In the genomic region with DNA sequence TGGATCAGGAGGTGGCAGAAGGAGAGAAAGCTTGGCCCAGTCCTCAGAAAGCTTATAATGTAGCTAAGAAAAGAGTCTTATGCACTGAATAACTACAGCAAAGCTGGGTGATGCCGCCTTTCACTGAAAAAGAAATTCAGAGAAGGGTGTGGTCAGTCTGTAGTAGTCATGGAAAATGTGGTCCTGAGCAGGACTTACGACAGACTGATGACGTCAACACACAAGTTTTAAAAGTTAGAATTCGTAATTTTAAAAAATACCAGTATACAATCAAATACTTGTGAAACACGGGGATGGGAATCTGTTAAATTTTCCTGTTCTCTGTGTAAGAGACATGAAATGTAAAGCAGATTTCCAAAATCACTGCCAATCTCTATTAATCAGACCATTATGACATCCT, we compare ENCODE assay signal across 1 cellular context.
TF ChIP-seq lines count a peak whose summit lies in the region.

No MANE protein-coding gene starts in this region.

TF ChIP-seq in K562, 482 proteins besides CTCF, POLR2A, EP300 and RAD21 (continued from another document):
- TF ChIP-seq, protein P1, sequence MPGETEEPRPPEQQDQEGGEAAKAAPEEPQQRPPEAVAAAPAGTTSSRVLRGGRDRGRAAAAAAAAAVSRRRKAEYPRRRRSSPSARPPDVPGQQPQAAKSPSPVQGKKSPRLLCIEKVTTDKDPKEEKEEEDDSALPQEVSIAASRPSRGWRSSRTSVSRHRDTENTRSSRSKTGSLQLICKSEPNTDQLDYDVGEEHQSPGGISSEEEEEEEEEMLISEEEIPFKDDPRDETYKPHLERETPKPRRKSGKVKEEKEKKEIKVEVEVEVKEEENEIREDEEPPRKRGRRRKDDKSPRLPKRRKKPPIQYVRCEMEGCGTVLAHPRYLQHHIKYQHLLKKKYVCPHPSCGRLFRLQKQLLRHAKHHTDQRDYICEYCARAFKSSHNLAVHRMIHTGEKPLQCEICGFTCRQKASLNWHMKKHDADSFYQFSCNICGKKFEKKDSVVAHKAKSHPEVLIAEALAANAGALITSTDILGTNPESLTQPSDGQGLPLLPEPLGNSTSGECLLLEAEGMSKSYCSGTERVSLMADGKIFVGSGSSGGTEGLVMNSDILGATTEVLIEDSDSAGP (CRISPR knock-in tag; IDR thresholded peaks at IDR 0.05), result no peak
- no peak for TF ChIP-seq BRCA1 (IDR thresholded peaks at IDR 0.05)
- no peak for TF ChIP-seq BRCA1 (CRISPR knock-in tag; IDR thresholded peaks at IDR 0.05)
- no peak for TF ChIP-seq FOS (IDR thresholded peaks at IDR 0.05; ENCODE audit: extremely low read depth, insufficient read length)
- TF ChIP-seq, protein P2, sequence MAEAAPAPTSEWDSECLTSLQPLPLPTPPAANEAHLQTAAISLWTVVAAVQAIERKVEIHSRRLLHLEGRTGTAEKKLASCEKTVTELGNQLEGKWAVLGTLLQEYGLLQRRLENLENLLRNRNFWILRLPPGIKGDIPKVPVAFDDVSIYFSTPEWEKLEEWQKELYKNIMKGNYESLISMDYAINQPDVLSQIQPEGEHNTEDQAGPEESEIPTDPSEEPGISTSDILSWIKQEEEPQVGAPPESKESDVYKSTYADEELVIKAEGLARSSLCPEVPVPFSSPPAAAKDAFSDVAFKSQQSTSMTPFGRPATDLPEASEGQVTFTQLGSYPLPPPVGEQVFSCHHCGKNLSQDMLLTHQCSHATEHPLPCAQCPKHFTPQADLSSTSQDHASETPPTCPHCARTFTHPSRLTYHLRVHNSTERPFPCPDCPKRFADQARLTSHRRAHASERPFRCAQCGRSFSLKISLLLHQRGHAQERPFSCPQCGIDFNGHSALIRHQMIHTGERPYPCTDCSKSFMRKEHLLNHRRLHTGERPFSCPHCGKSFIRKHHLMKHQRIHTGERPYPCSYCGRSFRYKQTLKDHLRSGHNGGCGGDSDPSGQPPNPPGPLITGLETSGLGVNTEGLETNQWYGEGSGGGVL (CRISPR knock-in tag; IDR thresholded peaks at IDR 0.05), result no peak
- TF ChIP-seq ATF1 (CRISPR knock-in tag; IDR thresholded peaks at IDR 0.05), result no peak
- TF ChIP-seq ATF1 (tag; IDR thresholded peaks at IDR 0.05), result peak; percentile 83
- no peak for TF ChIP-seq NFIC (IDR thresholded peaks at IDR 0.05)
- TF ChIP-seq, protein P3, sequence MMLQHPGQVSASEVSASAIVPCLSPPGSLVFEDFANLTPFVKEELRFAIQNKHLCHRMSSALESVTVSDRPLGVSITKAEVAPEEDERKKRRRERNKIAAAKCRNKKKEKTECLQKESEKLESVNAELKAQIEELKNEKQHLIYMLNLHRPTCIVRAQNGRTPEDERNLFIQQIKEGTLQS (IDR thresholded peaks at IDR 0.05), result peak; percentile 91
- TF ChIP-seq, protein P3 (CRISPR knock-in tag; conservative IDR thresholded peaks at IDR 0.05), result no peak
- no peak for TF ChIP-seq ZNF431 (CRISPR knock-in tag; IDR thresholded peaks at IDR 0.05)
- no peak for TF ChIP-seq CBX8 (IDR thresholded peaks at IDR 0.05; ENCODE audit: borderline replicate concordance, extremely low read depth, low read depth, low read length, poor library complexity, severe bottlenecking)
- TF ChIP-seq, protein P4, sequence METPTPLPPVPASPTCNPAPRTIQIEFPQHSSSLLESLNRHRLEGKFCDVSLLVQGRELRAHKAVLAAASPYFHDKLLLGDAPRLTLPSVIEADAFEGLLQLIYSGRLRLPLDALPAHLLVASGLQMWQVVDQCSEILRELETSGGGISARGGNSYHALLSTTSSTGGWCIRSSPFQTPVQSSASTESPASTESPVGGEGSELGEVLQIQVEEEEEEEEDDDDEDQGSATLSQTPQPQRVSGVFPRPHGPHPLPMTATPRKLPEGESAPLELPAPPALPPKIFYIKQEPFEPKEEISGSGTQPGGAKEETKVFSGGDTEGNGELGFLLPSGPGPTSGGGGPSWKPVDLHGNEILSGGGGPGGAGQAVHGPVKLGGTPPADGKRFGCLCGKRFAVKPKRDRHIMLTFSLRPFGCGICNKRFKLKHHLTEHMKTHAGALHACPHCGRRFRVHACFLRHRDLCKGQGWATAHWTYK (CRISPR knock-in tag; IDR thresholded peaks at IDR 0.05), result no peak
- no peak for TF ChIP-seq LEF1 (IDR thresholded peaks at IDR 0.05)
- no peak for TF ChIP-seq SETDB1 (IDR thresholded peaks at IDR 0.05; ENCODE audit: low read length)
- no peak for TF ChIP-seq PML (IDR thresholded peaks at IDR 0.05; ENCODE audit: low read length)
- TF ChIP-seq ZNF778 (CRISPR knock-in tag; IDR thresholded peaks at IDR 0.05), result no peak
- TF ChIP-seq, protein P5, sequence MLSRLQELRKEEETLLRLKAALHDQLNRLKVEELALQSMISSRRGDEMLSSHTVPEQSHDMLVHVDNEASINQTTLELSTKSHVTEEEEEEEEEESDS (CRISPR knock-in tag; IDR thresholded peaks at IDR 0.05), result no peak
- no peak for TF ChIP-seq RNF2 (IDR thresholded peaks at IDR 0.05)
- TF ChIP-seq CHD2 (IDR thresholded peaks at IDR 0.05; ENCODE audit: low read depth, low read length), result no peak
- TF ChIP-seq ZFX (CRISPR knock-in tag; IDR thresholded peaks at IDR 0.05), result no peak
- no peak for TF ChIP-seq KLF16 (IDR thresholded peaks at IDR 0.05)
- no peak for TF ChIP-seq ZC3H11A (IDR thresholded peaks at IDR 0.05; ENCODE audit: low read depth, low read length)
- peak; percentile 53 for TF ChIP-seq CREM (IDR thresholded peaks at IDR 0.05; ENCODE audit: low read depth)
- 0 out of 2 replicates have a peak, but pooled peaks have one; percentile 24 for TF ChIP-seq JUN (IDR thresholded peaks at IDR 0.05; ENCODE audit: borderline replicate concordance, low read depth, low read length)
- TF ChIP-seq JUN (CRISPR knock-in tag; IDR thresholded peaks at IDR 0.05; ENCODE audit: borderline replicate concordance), result no peak
- TF ChIP-seq ZNF212 (CRISPR knock-in tag; IDR thresholded peaks at IDR 0.05), result no peak
- no peak for TF ChIP-seq XRCC3 (IDR thresholded peaks at IDR 0.05)
- TF ChIP-seq, protein P6, sequence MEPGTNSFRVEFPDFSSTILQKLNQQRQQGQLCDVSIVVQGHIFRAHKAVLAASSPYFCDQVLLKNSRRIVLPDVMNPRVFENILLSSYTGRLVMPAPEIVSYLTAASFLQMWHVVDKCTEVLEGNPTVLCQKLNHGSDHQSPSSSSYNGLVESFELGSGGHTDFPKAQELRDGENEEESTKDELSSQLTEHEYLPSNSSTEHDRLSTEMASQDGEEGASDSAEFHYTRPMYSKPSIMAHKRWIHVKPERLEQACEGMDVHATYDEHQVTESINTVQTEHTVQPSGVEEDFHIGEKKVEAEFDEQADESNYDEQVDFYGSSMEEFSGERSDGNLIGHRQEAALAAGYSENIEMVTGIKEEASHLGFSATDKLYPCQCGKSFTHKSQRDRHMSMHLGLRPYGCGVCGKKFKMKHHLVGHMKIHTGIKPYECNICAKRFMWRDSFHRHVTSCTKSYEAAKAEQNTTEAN (CRISPR knock-in tag; IDR thresholded peaks at IDR 0.05), result no peak
- peak; percentile 58; the same call in 1 of the 2 replicates for TF ChIP-seq JUND (IDR thresholded peaks at IDR 0.05; ENCODE audit: borderline replicate concordance, low read depth, low read length)
- peak; percentile 47; the same call in 2 of the 3 replicates for TF ChIP-seq JUND (tag; IDR thresholded peaks at IDR 0.05; ENCODE audit: borderline replicate concordance, low read depth, low read length)
- no peak for TF ChIP-seq TARDBP (IDR thresholded peaks at IDR 0.05)
- TF ChIP-seq, protein P7, sequence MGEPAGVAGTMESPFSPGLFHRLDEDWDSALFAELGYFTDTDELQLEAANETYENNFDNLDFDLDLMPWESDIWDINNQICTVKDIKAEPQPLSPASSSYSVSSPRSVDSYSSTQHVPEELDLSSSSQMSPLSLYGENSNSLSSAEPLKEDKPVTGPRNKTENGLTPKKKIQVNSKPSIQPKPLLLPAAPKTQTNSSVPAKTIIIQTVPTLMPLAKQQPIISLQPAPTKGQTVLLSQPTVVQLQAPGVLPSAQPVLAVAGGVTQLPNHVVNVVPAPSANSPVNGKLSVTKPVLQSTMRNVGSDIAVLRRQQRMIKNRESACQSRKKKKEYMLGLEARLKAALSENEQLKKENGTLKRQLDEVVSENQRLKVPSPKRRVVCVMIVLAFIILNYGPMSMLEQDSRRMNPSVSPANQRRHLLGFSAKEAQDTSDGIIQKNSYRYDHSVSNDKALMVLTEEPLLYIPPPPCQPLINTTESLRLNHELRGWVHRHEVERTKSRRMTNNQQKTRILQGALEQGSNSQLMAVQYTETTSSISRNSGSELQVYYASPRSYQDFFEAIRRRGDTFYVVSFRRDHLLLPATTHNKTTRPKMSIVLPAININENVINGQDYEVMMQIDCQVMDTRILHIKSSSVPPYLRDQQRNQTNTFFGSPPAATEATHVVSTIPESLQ (CRISPR knock-in tag; IDR thresholded peaks at IDR 0.05), result no peak
